ENCODE assay signal across 8 cellular contexts in genomic region chr3:143084856-143085731, GRCh38. TPM values are rescaled to one million over a fixed set of nuclear protein-coding genes. Genes with fewer than 3 reads are reported as not detected.
A peak's percentile ranks its signal among the peaks of the same experiment; 100 is the strongest.
DNase-seq lines count a peak whose midpoint lies in the region; ATAC-seq, FAIRE-seq and TF ChIP-seq lines count a peak whose summit lies in the region.

No MANE protein-coding gene starts in this region.

- peaks cover 3% of the 10 kb centered on the region for H3K27me3 Mint-ChIP-seq in astrocyte (ENCODE audit: low read depth, unreplicated experiment)
- peaks cover 2% of the 10 kb centered on the region for H3K27me3 Mint-ChIP-seq in activated T-cell treated with anti-CD3 and anti-CD28 coated beads, Interleukin-2, amount 50 U/mL, for 24 hours

- no peak for FAIRE-seq in astrocyte (lab: Jason Lieb, UNC)

- ATAC-seq in GM19351 (IDR thresholded peaks at IDR 0.05; ENCODE audit: unreplicated experiment) (peak; percentile 57), HG03442 (IDR thresholded peaks at IDR 0.05; ENCODE audit: unreplicated experiment) (peak; percentile 61)

- H4K20me1 ChIP-seq in astrocyte (ENCODE audit: insufficient read depth, low read length), result no peaks in the 10 kb centered on the region

- no peaks in the 10 kb centered on the region for H3K27me3 ChIP-seq in astrocyte (ENCODE audit: insufficient read depth, low read length)

- H3K9me3 Mint-ChIP-seq in astrocyte (ENCODE audit: unreplicated experiment), result no peaks in the 10 kb centered on the region
- H3K9me3 Mint-ChIP-seq in activated T-cell treated with anti-CD3 and anti-CD28 coated beads, Interleukin-2, amount 50 U/mL, for 24 hours, result no peaks in the 10 kb centered on the region

- peak overlapping the region; percentile 12 for H3K27ac Mint-ChIP-seq in astrocyte (ENCODE audit: unreplicated experiment)
- H3K27ac Mint-ChIP-seq in activated T-cell treated with anti-CD3 and anti-CD28 coated beads, Interleukin-2, amount 50 U/mL, for 24 hours, result no peak overlapping the region

- H2AFZ ChIP-seq in astrocyte (ENCODE audit: low read depth, low read length), result peak overlapping the region; percentile 59

- peak; percentile 16 for TF ChIP-seq CTCF in AG09309 (IDR thresholded peaks at IDR 0.05; ENCODE audit: control insufficient read depth, insufficient read depth, low read depth, low read length, missing control alignments)
- no peak for TF ChIP-seq CTCF in astrocyte (IDR thresholded peaks at IDR 0.05; ENCODE audit: insufficient read depth, low read depth, low read length)

- H3K27ac ChIP-seq in astrocyte (ENCODE audit: low read depth, low read length), result peak overlapping the region; percentile 33

- H3K4me3 Mint-ChIP-seq in astrocyte (ENCODE audit: unreplicated experiment), result no peak overlapping the region
- no peak overlapping the region for H3K4me3 Mint-ChIP-seq in activated T-cell treated with anti-CD3 and anti-CD28 coated beads, Interleukin-2, amount 50 U/mL, for 24 hours

- H3K9me3 ChIP-seq in astrocyte (ENCODE audit: insufficient read depth, low read depth, low read length), result no peaks in the 10 kb centered on the region

- H3K36me3 Mint-ChIP-seq in astrocyte (ENCODE audit: low read depth, unreplicated experiment), result no peaks in the 10 kb centered on the region
- H3K36me3 Mint-ChIP-seq in activated T-cell treated with anti-CD3 and anti-CD28 coated beads, Interleukin-2, amount 50 U/mL, for 24 hours (ENCODE audit: low read depth), result no peaks in the 10 kb centered on the region

- H3K4me1 Mint-ChIP-seq in astrocyte (ENCODE audit: low read depth, unreplicated experiment), result peaks cover 6% of the 10 kb centered on the region
- peaks cover 19% of the 10 kb centered on the region for H3K4me1 Mint-ChIP-seq in activated T-cell treated with anti-CD3 and anti-CD28 coated beads, Interleukin-2, amount 50 U/mL, for 24 hours (ENCODE audit: low read depth)

- H3K4me2 ChIP-seq in astrocyte (ENCODE audit: low read length), result no peak overlapping the region

- H3K4me3 ChIP-seq in AG09309 (ENCODE audit: control insufficient read depth, low read depth, low read length) (no peak overlapping the region), astrocyte (ENCODE audit: insufficient read depth, low read depth, low read length) (no peak overlapping the region)

- H3K36me3 ChIP-seq in astrocyte (ENCODE audit: insufficient read depth, low read length), result no peaks in the 10 kb centered on the region

- peaks cover 4% of the 10 kb centered on the region for H3K4me1 ChIP-seq in astrocyte (ENCODE audit: insufficient read depth, low read length)

- no peaks in the 10 kb centered on the region for H3K79me2 ChIP-seq in astrocyte (ENCODE audit: insufficient read depth, low read length)

- H3K9ac ChIP-seq in astrocyte (ENCODE audit: low read length), result no peak overlapping the region

- DNase-seq in AG09309 (ENCODE audit: low read depth), result no peak
- DNase-seq in astrocyte (ENCODE audit: low read depth), result peak; percentile 34
- peak; percentile 67 for DNase-seq in pulmonary artery endothelial cell (ENCODE audit: low read depth, low spot score)
- no peak for DNase-seq in NCI-H446 treated with DMSO at 0.1 percent for 48 hours (lab: John Stamatoyannopoulos, UW)
- DNase-seq in activated T-cell treated with anti-CD3 and anti-CD28 coated beads, Interleukin-2, amount 50 U/mL, for 24 hours, result no peak
- DNase-seq in COR-L47 (lab: John Stamatoyannopoulos, UW), result no peak

RNA-seq across cellular contexts. Expression of gene CHST2, which starts 34.5 kb away (rescaled TPM):
- 11.8 and 13.4 TPM in 2 replicates for total RNA-seq in astrocyte
- 5.9 and 9.2 TPM in 2 replicates for total RNA-seq in pulmonary artery endothelial cell

Comparison
In these comparisons a context has a peak if more than half of its experiments do, and no peak if none do; other contexts are left out.
1. DNase-seq: peak in astrocyte (single experiment) and pulmonary artery endothelial cell (single experiment); none in AG09309 (single experiment), NCI-H446 treated with DMSO at 0.1 percent for 48 hours (single experiment), activated T-cell treated with anti-CD3 and anti-CD28 coated beads, Interleukin-2, amount 50 U/mL, for 24 hours (single experiment) and COR-L47 (single experiment).